8 cellular contexts compared by ENCODE assay signal in genomic region chr5:76715734-76716455, GRCh38. TPM values are rescaled to one million over a fixed set of nuclear protein-coding genes. Genes with fewer than 3 reads are reported as not detected.
DNase-seq lines count a peak whose midpoint lies in the region; ATAC-seq and TF ChIP-seq lines count a peak whose summit lies in the region.

Gene F2R (plus strand): TSS chr5:76716126. CDS start chr5:76716308, 182 bp downstream.

- no peaks in the 10 kb centered on the region for H3K9me3 Mint-ChIP-seq in WTC11

- TF ChIP-seq CTCF in LNCAP (IDR thresholded peaks at IDR 0.05), result peak; percentile 55
- peak; percentile 49; the same call in 1 of the 2 replicates for TF ChIP-seq CTCF in WTC11 (IDR thresholded peaks at IDR 0.05)
- peak; percentile 37 for TF ChIP-seq CTCF in coronary artery (IDR thresholded peaks at IDR 0.05)

- no peak within 1 kb of the TSS for H3K27ac Mint-ChIP-seq in WTC11

- peak within 1 kb of the TSS; percentile 94 for H3K4me3 ChIP-seq in coronary artery

- CTCF ChIA-PET in WTC11 (lab: Charles Lee), result interaction anchor here (0.6 to 1.8 kb wide), 5 partner anchors 59 to 310 kb away, joined by 3 to 8 read pairs (median 4); partner anchors contain the start of gene F2RL1

- DNase-seq in EL, result peak; percentile 78
- DNase-seq in WTC11 (ENCODE audit: low spot score), result peak; percentile 77
- DNase-seq in coronary artery (ENCODE audit: low spot score), result peak; percentile 85
- DNase-seq in left kidney (ENCODE audit: low read depth, low spot score), result peak; percentile 91
- DNase-seq in stimulated activated CD4-positive, alpha-beta T cell treated with anti-CD3 and anti-CD28 coated beads, Interleukin-4, amount 100 ng/mL, for 1 hour, result peak; percentile 52

- ATAC-seq in GM21737 (IDR thresholded peaks at IDR 0.05; ENCODE audit: unreplicated experiment) (peak; percentile 64), WTC11 (peak; percentile 86), HG02840 (IDR thresholded peaks at IDR 0.05; ENCODE audit: low FRiP score, unreplicated experiment) (no peak)

- H3K36me3 Mint-ChIP-seq in WTC11, result no peaks in the 10 kb centered on the region

- POLR2A ChIA-PET in WTC11 (lab: Charles Lee), result no interaction called here

- H3K27ac ChIP-seq in coronary artery, result peak within 1 kb of the TSS; percentile 41 to 83

- peaks cover 34% of the 10 kb centered on the region for H3K27me3 Mint-ChIP-seq in WTC11 (ENCODE audit: low read depth)

- peaks cover 28% of the 10 kb centered on the region for H3K4me1 Mint-ChIP-seq in WTC11

- peak within 1 kb of the TSS; percentile 89 for H3K4me3 Mint-ChIP-seq in WTC11

TF ChIP-seq in WTC11, 78 proteins besides CTCF, POLR2A, EP300 and RAD21:
- TF ChIP-seq ZNF317 (CRISPR knock-in tag; IDR thresholded peaks at IDR 0.05; ENCODE audit: borderline replicate concordance, low read depth) (0 out of 2 replicates have a peak, but pooled peaks have one; percentile 16), MYBL2 (CRISPR knock-in tag; IDR thresholded peaks at IDR 0.05) (no peak), IRF2 (CRISPR knock-in tag; IDR thresholded peaks at IDR 0.05; ENCODE audit: borderline replicate concordance, low read depth) (no peak), ZNF138 (CRISPR knock-in tag; conservative IDR thresholded peaks at IDR 0.05) (no peak), MLX (CRISPR knock-in tag; IDR thresholded peaks at IDR 0.05) (0 out of 2 replicates have a peak, but pooled peaks have one; percentile 65), FOXP1 (CRISPR knock-in tag; IDR thresholded peaks at IDR 0.05; ENCODE audit: borderline replicate concordance) (peak; percentile 45; the same call in 1 of the 2 replicates), OVOL2 (CRISPR knock-in tag; IDR thresholded peaks at IDR 0.05; ENCODE audit: borderline replicate concordance) (no peak), SP1 (CRISPR knock-in tag; conservative IDR thresholded peaks at IDR 0.05) (peak; percentile 47), HMGXB4 (CRISPR knock-in tag; IDR thresholded peaks at IDR 0.05) (peak; percentile 99), CREM (CRISPR knock-in tag; IDR thresholded peaks at IDR 0.05) (0 out of 2 replicates have a peak, but pooled peaks have one; percentile 34), FOXK1 (CRISPR knock-in tag; IDR thresholded peaks at IDR 0.05) (0 out of 2 replicates have a peak, but pooled peaks have one; percentile 12)
- TF ChIP-seq, protein P1, sequence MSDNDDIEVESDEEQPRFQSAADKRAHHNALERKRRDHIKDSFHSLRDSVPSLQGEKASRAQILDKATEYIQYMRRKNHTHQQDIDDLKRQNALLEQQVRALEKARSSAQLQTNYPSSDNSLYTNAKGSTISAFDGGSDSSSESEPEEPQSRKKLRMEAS (CRISPR knock-in tag; IDR thresholded peaks at IDR 0.05), result peak; percentile 28; the same call in 1 of the 2 replicates
- TF ChIP-seq, protein P2, sequence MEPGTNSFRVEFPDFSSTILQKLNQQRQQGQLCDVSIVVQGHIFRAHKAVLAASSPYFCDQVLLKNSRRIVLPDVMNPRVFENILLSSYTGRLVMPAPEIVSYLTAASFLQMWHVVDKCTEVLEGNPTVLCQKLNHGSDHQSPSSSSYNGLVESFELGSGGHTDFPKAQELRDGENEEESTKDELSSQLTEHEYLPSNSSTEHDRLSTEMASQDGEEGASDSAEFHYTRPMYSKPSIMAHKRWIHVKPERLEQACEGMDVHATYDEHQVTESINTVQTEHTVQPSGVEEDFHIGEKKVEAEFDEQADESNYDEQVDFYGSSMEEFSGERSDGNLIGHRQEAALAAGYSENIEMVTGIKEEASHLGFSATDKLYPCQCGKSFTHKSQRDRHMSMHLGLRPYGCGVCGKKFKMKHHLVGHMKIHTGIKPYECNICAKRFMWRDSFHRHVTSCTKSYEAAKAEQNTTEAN (CRISPR knock-in tag; IDR thresholded peaks at IDR 0.05), result no peak
- TF ChIP-seq, protein P3, sequence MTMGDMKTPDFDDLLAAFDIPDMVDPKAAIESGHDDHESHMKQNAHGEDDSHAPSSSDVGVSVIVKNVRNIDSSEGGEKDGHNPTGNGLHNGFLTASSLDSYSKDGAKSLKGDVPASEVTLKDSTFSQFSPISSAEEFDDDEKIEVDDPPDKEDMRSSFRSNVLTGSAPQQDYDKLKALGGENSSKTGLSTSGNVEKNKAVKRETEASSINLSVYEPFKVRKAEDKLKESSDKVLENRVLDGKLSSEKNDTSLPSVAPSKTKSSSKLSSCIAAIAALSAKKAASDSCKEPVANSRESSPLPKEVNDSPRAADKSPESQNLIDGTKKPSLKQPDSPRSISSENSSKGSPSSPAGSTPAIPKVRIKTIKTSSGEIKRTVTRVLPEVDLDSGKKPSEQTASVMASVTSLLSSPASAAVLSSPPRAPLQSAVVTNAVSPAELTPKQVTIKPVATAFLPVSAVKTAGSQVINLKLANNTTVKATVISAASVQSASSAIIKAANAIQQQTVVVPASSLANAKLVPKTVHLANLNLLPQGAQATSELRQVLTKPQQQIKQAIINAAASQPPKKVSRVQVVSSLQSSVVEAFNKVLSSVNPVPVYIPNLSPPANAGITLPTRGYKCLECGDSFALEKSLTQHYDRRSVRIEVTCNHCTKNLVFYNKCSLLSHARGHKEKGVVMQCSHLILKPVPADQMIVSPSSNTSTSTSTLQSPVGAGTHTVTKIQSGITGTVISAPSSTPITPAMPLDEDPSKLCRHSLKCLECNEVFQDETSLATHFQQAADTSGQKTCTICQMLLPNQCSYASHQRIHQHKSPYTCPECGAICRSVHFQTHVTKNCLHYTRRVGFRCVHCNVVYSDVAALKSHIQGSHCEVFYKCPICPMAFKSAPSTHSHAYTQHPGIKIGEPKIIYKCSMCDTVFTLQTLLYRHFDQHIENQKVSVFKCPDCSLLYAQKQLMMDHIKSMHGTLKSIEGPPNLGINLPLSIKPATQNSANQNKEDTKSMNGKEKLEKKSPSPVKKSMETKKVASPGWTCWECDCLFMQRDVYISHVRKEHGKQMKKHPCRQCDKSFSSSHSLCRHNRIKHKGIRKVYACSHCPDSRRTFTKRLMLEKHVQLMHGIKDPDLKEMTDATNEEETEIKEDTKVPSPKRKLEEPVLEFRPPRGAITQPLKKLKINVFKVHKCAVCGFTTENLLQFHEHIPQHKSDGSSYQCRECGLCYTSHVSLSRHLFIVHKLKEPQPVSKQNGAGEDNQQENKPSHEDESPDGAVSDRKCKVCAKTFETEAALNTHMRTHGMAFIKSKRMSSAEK (CRISPR knock-in tag; IDR thresholded peaks at IDR 0.05; ENCODE audit: borderline replicate concordance), result no peak
- TF ChIP-seq, protein P4, sequence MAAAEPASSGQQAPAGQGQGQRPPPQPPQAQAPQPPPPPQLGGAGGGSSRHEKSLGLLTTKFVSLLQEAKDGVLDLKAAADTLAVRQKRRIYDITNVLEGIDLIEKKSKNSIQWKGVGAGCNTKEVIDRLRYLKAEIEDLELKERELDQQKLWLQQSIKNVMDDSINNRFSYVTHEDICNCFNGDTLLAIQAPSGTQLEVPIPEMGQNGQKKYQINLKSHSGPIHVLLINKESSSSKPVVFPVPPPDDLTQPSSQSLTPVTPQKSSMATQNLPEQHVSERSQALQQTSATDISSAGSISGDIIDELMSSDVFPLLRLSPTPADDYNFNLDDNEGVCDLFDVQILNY (CRISPR knock-in tag; IDR thresholded peaks at IDR 0.05), result peak; percentile 71; the same call in 1 of the 2 replicates

RNA-seq across cellular contexts. Expression of gene F2R, which starts in this region (rescaled TPM):
- total RNA-seq in WTC11 (2021), result 18.4 to 19.8 TPM (median 19.0 TPM) in 3 replicates
